ENCODE assay signal across 3 cellular contexts in the genomic region with DNA sequence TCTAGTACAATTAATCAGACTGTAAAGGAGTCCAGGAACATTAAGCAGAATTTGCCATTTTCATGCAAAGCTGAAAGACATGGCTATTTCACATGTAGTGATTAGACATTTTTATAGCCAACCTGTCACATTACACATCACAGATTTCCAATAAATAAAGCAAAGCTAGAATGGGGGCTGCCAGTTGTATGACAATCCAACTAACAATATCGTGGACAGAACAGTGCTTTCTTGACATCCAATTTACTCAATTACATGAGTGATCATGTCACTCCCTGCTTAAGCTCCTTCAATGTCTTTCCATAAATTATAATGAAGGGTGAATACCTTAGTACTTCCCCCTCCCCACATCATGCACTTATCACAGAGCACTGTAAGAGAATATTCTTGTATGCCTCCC.
"Had no signal": no experiment of that assay in that cellular context is flagged by ENCODE, and none has a peak within 500 bp of the region (broad histone marks: within the 10 kb centered on the region; RNA-seq: fewer than 3 reads in every experiment).

No MANE protein-coding gene starts in this region.

- ATAC-seq: GM12878 had no signal

- H3K4me3 ChIP-seq: GM12878 had no signal

- DNase-seq: GDM1, GF-D8 had no signal
